ENCODE assay signal across 27 cellular contexts in the genomic region with DNA sequence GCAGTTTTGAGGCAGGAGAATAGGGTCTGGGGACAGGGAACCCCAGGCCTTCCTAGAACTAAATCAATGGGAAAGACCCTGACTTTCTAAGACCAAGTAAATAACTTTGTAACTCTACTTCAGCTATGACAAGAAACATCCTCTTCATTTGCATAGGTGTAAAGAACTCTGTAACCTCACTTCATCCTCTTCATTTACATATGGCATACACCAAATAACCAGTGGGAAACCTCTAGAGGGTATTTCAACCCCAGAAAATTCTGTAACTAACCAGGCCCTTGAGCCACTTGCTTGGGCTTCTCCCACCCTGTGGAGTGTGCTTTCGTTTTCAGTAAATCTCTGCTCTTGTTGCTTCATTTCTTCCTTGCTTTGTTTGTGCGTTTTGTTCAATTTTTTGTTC.
"Had no signal": no experiment of that assay in that cellular context is flagged by ENCODE, and none has a peak within 500 bp of the region (broad histone marks: within the 10 kb centered on the region; RNA-seq: fewer than 3 reads in every experiment).

No MANE protein-coding gene starts in this region.

- DNase-seq: activated CD4-positive, alpha-beta memory T cell treated with anti-CD3 and anti-CD28 coated beads, Interleukin-2, amount 10 ng/mL, durations not matched to agents 7 days and 5 days; activated CD4-positive, alpha-beta T cell treated with anti-CD3 and anti-CD28 coated beads, Interleukin-2, amount 50 U/mL, for 1 hour; activated CD4-positive, CD25-positive, alpha-beta regulatory T cell; activated naive CD4-positive, alpha-beta T cell treated with anti-CD3 and anti-CD28 coated beads, Interleukin-2, amount 50 U/mL, for 16 hours; activated naive CD8-positive, alpha-beta T cell treated with anti-CD3 and anti-CD28 coated beads, Interleukin-2, amount 10 ng/mL, durations not matched to agents 7 days and 5 days; activated T-cell treated with anti-CD3 and anti-CD28 coated beads for 4 hours; activated T-cell treated with anti-CD3 and anti-CD28 coated beads, Interleukin-2, amount 50 U/mL, for 48 hours; adrenal gland; anterior cingulate cortex; caudate nucleus; MM.1S; NCI-H1105; NCI-H1436 treated with DMSO at 0.1 percent for 48 hours; NCI-H187; NCI-H2081 treated with DMSO at 0.1 percent for 48 hours; NCI-H226; NCI-H526; NCI-H774; RPMI8226; T-cell; T-helper 2 cell; T1000 had no signal

- H3K4me3 ChIP-seq: adrenal gland, breast epithelium, SK-N-MC had no signal

- H3K4me3 Mint-ChIP-seq: activated CD4-positive, alpha-beta memory T cell treated with anti-CD3 and anti-CD28 coated beads, Interleukin-2, amount 10 ng/mL, durations not matched to agents 7 days and 5 days; activated naive CD8-positive, alpha-beta T cell treated with anti-CD3 and anti-CD28 coated beads, Interleukin-2, amount 10 ng/mL, durations not matched to agents 7 days and 5 days; T-cell had no signal

- H3K27ac ChIP-seq: adrenal gland, breast epithelium, SK-N-MC had no signal

- H3K27me3 Mint-ChIP-seq: activated CD4-positive, alpha-beta memory T cell treated with anti-CD3 and anti-CD28 coated beads, Interleukin-2, amount 10 ng/mL, durations not matched to agents 7 days and 5 days had no signal

- H3K27me3 ChIP-seq: adrenal gland, breast epithelium had no signal

- H3K4me1 Mint-ChIP-seq: activated CD4-positive, alpha-beta memory T cell treated with anti-CD3 and anti-CD28 coated beads, Interleukin-2, amount 10 ng/mL, durations not matched to agents 7 days and 5 days; T-cell had no signal

- ATAC-seq: Panc1, Right ventricle myocardium inferior, T-cell had no signal

- H3K9me3 Mint-ChIP-seq: T-cell had no signal

- H3K36me3 ChIP-seq: adrenal gland, breast epithelium had no signal

- H3K27ac Mint-ChIP-seq: activated CD4-positive, alpha-beta memory T cell treated with anti-CD3 and anti-CD28 coated beads, Interleukin-2, amount 10 ng/mL, durations not matched to agents 7 days and 5 days; activated naive CD8-positive, alpha-beta T cell treated with anti-CD3 and anti-CD28 coated beads, Interleukin-2, amount 10 ng/mL, durations not matched to agents 7 days and 5 days; activated T-helper 2 cell treated with anti-CD3 and anti-CD28 coated beads, Interferon-gamma antibody, Interleukin-2, Interleukin-4, amounts not matched to agents 10 μg/mL and 5 μg/mL and 100 μg/mL, durations not matched to agents 14 hours and 24 hours and 36 hours; T-cell had no signal

- H3K9me3 ChIP-seq: adrenal gland had no signal

- H3K36me3 Mint-ChIP-seq: activated naive CD8-positive, alpha-beta T cell treated with anti-CD3 and anti-CD28 coated beads, Interleukin-2, amount 10 ng/mL, durations not matched to agents 7 days and 5 days; T-cell had no signal

- H3K4me1 ChIP-seq: adrenal gland, breast epithelium had no signal
